1 cellular context compared by ENCODE assay signal in the genomic region with DNA sequence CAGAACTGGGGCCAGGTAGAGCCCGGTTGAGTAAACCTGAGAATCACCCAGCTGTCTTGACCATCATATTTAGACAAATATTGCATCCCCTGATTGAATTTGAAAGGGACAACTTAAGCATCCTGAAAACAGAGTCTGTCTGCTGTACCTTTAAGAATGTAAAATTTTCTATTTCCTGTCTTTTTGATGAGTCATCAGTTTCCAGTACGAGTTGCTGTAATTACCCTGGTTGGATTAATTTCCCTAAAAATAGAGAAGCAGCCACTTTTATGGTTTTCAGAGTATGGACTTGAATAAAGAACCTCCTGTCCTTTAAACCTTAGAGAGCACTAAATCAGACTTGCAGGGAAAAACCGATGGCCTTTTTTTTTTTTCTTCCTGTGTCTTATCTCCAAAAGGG.
TF ChIP-seq lines count a peak whose summit lies in the region.

No MANE protein-coding gene starts in this region.

TF ChIP-seq in K562, 482 proteins besides CTCF, POLR2A, EP300 and RAD21 (continued from another document):
- TF ChIP-seq ADNP (tag; IDR thresholded peaks at IDR 0.05): no peak
- no peak for TF ChIP-seq YBX1 (IDR thresholded peaks at IDR 0.05)
- peak; percentile 99 for TF ChIP-seq C11orf30 (IDR thresholded peaks at IDR 0.05; ENCODE audit: low read depth)
- TF ChIP-seq MYC (IDR thresholded peaks at IDR 0.05; ENCODE audit: low read depth, low read length): no peak
- TF ChIP-seq MYC (CRISPR knock-in tag; IDR thresholded peaks at IDR 0.05; ENCODE audit: borderline replicate concordance, low read depth): no peak
- TF ChIP-seq, protein P1, sequence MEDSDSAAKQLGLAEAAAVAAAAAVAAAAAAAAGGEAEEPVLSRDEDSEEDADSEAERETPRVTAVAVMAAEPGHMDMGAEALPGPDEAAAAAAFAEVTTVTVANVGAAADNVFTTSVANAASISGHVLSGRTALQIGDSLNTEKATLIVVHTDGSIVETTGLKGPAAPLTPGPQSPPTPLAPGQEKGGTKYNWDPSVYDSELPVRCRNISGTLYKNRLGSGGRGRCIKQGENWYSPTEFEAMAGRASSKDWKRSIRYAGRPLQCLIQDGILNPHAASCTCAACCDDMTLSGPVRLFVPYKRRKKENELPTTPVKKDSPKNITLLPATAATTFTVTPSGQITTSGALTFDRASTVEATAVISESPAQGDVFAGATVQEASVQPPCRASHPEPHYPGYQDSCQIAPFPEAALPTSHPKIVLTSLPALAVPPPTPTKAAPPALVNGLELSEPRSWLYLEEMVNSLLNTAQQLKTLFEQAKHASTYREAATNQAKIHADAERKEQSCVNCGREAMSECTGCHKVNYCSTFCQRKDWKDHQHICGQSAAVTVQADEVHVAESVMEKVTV (CRISPR knock-in tag; IDR thresholded peaks at IDR 0.05): no peak
- no peak for TF ChIP-seq ZNF134 (CRISPR knock-in tag; conservative IDR thresholded peaks at IDR 0.05)
- TF ChIP-seq SRF (CRISPR knock-in tag; IDR thresholded peaks at IDR 0.05): no peak
- no peak for TF ChIP-seq ZNF785 (CRISPR knock-in tag; IDR thresholded peaks at IDR 0.05)
- TF ChIP-seq POU5F1 (IDR thresholded peaks at IDR 0.05; ENCODE audit: borderline replicate concordance, low read depth, low read length, partially characterized antibody): no peak
- no peak for TF ChIP-seq ZNF274 (IDR thresholded peaks at IDR 0.05; ENCODE audit: borderline replicate concordance, low read depth, low read length)
- TF ChIP-seq BRD4 (IDR thresholded peaks at IDR 0.05): no peak
- TF ChIP-seq NR2C2 (CRISPR knock-in tag; IDR thresholded peaks at IDR 0.05): no peak
- TF ChIP-seq NR2C2 (tag; IDR thresholded peaks at IDR 0.05): no peak
- TF ChIP-seq ZNF764 (CRISPR knock-in tag; IDR thresholded peaks at IDR 0.05; ENCODE audit: low read depth): no peak
- TF ChIP-seq CC2D1A (IDR thresholded peaks at IDR 0.05): no peak
- no peak for TF ChIP-seq GATA2 (CRISPR knock-in tag; IDR thresholded peaks at IDR 0.05)
- peak; percentile 31; the same call in 1 of the 2 replicates for TF ChIP-seq GATAD2B (IDR thresholded peaks at IDR 0.05; ENCODE audit: borderline replicate concordance)
- peak; percentile 63 for TF ChIP-seq DPF2 (IDR thresholded peaks at IDR 0.05)
- TF ChIP-seq SMARCE1 (IDR thresholded peaks at IDR 0.05): peak; percentile 43; the same call in 1 of the 2 replicates
- peak; percentile 100 for TF ChIP-seq MAFG (tag; conservative IDR thresholded peaks at IDR 0.05)
- TF ChIP-seq, protein P2, sequence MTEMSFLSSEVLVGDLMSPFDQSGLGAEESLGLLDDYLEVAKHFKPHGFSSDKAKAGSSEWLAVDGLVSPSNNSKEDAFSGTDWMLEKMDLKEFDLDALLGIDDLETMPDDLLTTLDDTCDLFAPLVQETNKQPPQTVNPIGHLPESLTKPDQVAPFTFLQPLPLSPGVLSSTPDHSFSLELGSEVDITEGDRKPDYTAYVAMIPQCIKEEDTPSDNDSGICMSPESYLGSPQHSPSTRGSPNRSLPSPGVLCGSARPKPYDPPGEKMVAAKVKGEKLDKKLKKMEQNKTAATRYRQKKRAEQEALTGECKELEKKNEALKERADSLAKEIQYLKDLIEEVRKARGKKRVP (CRISPR knock-in tag; IDR thresholded peaks at IDR 0.05): no peak
- TF ChIP-seq ARID1B (IDR thresholded peaks at IDR 0.05): 0 out of 2 replicates have a peak, but pooled peaks have one; percentile 25
- no peak for TF ChIP-seq THRAP3 (IDR thresholded peaks at IDR 0.05; ENCODE audit: borderline replicate concordance)
- TF ChIP-seq HMGN3 (IDR thresholded peaks at IDR 0.05; ENCODE audit: borderline replicate concordance, extremely low read depth, insufficient read length, low read depth, low read length): no peak
- no peak for TF ChIP-seq TSHZ1 (CRISPR knock-in tag; IDR thresholded peaks at IDR 0.05)
- TF ChIP-seq MAFK (IDR thresholded peaks at IDR 0.05; ENCODE audit: low read length): peak; percentile 100
- peak; percentile 72 for TF ChIP-seq JUND (IDR thresholded peaks at IDR 0.05; ENCODE audit: borderline replicate concordance, low read depth, low read length)
- peak; percentile 17; the same call in 1 of the 3 replicates for TF ChIP-seq JUND (tag; IDR thresholded peaks at IDR 0.05; ENCODE audit: borderline replicate concordance, low read depth, low read length)
- no peak for TF ChIP-seq PRMT5 (CRISPR knock-in tag; IDR thresholded peaks at IDR 0.05)
- no peak for TF ChIP-seq RB1 (IDR thresholded peaks at IDR 0.05; ENCODE audit: low read depth)
- no peak for TF ChIP-seq CAMTA2 (CRISPR knock-in tag; conservative IDR thresholded peaks at IDR 0.05)
- no peak for TF ChIP-seq HNRNPLL (IDR thresholded peaks at IDR 0.05; ENCODE audit: low read depth, low read length, poor library complexity, severe bottlenecking)
- TF ChIP-seq RBM17 (IDR thresholded peaks at IDR 0.05; ENCODE audit: borderline replicate concordance, low read depth, low read length): no peak
- no peak for TF ChIP-seq WHSC1 (IDR thresholded peaks at IDR 0.05; ENCODE audit: low read length)
- 0 out of 2 replicates have a peak, but pooled peaks have one; percentile 51 for TF ChIP-seq GABPA (tag; conservative IDR thresholded peaks at IDR 0.05; ENCODE audit: low read depth)
- TF ChIP-seq MAFF (IDR thresholded peaks at IDR 0.05; ENCODE audit: low read length): peak; percentile 100
- peak; percentile 78 for TF ChIP-seq ZFP91 (CRISPR knock-in tag; IDR thresholded peaks at IDR 0.05)
- peak; percentile 85 for TF ChIP-seq NFE2 (IDR thresholded peaks at IDR 0.05; ENCODE audit: low read depth)
- TF ChIP-seq, protein P3, sequence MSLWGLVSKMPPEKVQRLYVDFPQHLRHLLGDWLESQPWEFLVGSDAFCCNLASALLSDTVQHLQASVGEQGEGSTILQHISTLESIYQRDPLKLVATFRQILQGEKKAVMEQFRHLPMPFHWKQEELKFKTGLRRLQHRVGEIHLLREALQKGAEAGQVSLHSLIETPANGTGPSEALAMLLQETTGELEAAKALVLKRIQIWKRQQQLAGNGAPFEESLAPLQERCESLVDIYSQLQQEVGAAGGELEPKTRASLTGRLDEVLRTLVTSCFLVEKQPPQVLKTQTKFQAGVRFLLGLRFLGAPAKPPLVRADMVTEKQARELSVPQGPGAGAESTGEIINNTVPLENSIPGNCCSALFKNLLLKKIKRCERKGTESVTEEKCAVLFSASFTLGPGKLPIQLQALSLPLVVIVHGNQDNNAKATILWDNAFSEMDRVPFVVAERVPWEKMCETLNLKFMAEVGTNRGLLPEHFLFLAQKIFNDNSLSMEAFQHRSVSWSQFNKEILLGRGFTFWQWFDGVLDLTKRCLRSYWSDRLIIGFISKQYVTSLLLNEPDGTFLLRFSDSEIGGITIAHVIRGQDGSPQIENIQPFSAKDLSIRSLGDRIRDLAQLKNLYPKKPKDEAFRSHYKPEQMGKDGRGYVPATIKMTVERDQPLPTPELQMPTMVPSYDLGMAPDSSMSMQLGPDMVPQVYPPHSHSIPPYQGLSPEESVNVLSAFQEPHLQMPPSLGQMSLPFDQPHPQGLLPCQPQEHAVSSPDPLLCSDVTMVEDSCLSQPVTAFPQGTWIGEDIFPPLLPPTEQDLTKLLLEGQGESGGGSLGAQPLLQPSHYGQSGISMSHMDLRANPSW (CRISPR knock-in tag; IDR thresholded peaks at IDR 0.05): no peak
- peak; percentile 78 for TF ChIP-seq FOSL1 (tag; conservative IDR thresholded peaks at IDR 0.05)
